Comparison of ENCODE assay signal across 23 cellular contexts in the genomic region with DNA sequence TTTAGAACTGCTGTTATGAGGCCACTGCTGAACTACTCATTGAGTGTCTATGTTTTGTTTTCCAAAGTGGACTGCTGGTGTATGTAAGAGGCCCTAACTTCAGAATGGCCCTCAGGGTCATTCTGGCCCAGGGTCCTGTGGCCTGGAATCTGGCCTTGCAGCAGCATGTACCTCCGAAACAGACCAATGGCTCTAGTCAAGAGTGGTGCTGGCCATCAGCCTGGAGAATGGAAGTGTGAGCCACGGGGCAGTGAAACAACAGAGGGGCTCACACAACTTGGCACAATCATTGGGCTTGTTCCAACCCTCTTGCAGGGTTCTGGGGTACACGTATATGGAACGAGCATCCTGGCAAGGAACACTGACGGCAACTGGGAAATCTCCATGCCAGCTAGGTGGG. TPM values are rescaled to one million over a fixed set of nuclear protein-coding genes. Genes with fewer than 3 reads are reported as not detected.
"Had no signal": no experiment of that assay in that cellular context is flagged by ENCODE, and none has a peak within 500 bp of the region (broad histone marks: within the 10 kb centered on the region; RNA-seq: fewer than 3 reads in every experiment).

No MANE protein-coding gene starts in this region.

- H3K9me3 ChIP-seq: gastrocnemius medialis, ovary, right lobe of liver, thoracic aorta, tibial nerve, upper lobe of left lung, uterus had no signal

- H3K27ac ChIP-seq: dorsolateral prefrontal cortex, epithelial cell of prostate, gastrocnemius medialis, ovary, right lobe of liver, thoracic aorta, tibial nerve, upper lobe of left lung, uterus had no signal

- H3K27me3 ChIP-seq: dorsolateral prefrontal cortex, gastrocnemius medialis, ovary, right lobe of liver, tibial nerve, upper lobe of left lung, uterus had no signal

- H3K36me3 Mint-ChIP-seq: naive thymus-derived CD4-positive, alpha-beta T cell; stimulated activated naive B cell treated with anti-CD40 and anti-IgM and Interleukin-4, amounts not matched to agents 10 μg/mL and 1 μg/mL and 100 μg/mL, for 72 hours had no signal

- H3K27me3 Mint-ChIP-seq: naive thymus-derived CD4-positive, alpha-beta T cell; stimulated activated naive B cell treated with anti-CD40 and anti-IgM and Interleukin-4, amounts not matched to agents 10 μg/mL and 1 μg/mL and 100 μg/mL, for 72 hours; stimulated activated naive CD8-positive, alpha-beta T cell treated with anti-CD3 and anti-CD28 coated beads, Interleukin-15, Interleukin-2, amounts not matched to agents 100 ng/mL and 50 ng/mL, for 24 hours had no signal

- H3K36me3 ChIP-seq: gastrocnemius medialis, ovary, right lobe of liver, upper lobe of left lung, uterus had no signal

- H3K9me3 Mint-ChIP-seq: naive thymus-derived CD4-positive, alpha-beta T cell; stimulated activated naive B cell treated with anti-CD40 and anti-IgM and Interleukin-4, amounts not matched to agents 10 μg/mL and 1 μg/mL and 100 μg/mL, for 72 hours; stimulated activated naive CD8-positive, alpha-beta T cell treated with anti-CD3 and anti-CD28 coated beads, Interleukin-15, Interleukin-2, amounts not matched to agents 100 ng/mL and 50 ng/mL, for 24 hours had no signal

- H3K4me3 ChIP-seq: dorsolateral prefrontal cortex, gastrocnemius medialis, ovary, right lobe of liver, thoracic aorta, tibial nerve, upper lobe of left lung, uterus had no signal

- DNase-seq: cerebellar nuclear complex; effector CD4-positive, alpha-beta T cell; foreskin fibroblast; gastrocnemius medialis; mammary epithelial cell; mesendoderm; midbrain; naive thymus-derived CD4-positive, alpha-beta T cell; occipital lobe; right lobe of liver; stimulated activated CD4-positive, alpha-beta T cell treated with anti-CD3 and anti-CD28 coated beads, Interleukin-15, amount 100 ng/mL, for 24 hours; stimulated activated CD4-positive, alpha-beta T cell treated with anti-CD3 and anti-CD28 coated beads, Interleukin-2, amount 100 ng/mL, for 48 hours; stimulated activated naive B cell treated with anti-CD40 and anti-IgM and Interleukin-4, amounts not matched to agents 10 μg/mL and 1 μg/mL and 100 μg/mL, for 72 hours; upper lobe of left lung; uterus had no signal

- ATAC-seq: esophagus mucosa; gastrocnemius medialis; left lobe of liver; naive thymus-derived CD4-positive, alpha-beta T cell; right lobe of liver; stimulated activated naive B cell treated with anti-CD40 and anti-IgM and Interleukin-4, amounts not matched to agents 10 μg/mL and 1 μg/mL and 100 μg/mL, for 72 hours had no signal

- H3K4me3 Mint-ChIP-seq: naive thymus-derived CD4-positive, alpha-beta T cell; stimulated activated naive B cell treated with anti-CD40 and anti-IgM and Interleukin-4, amounts not matched to agents 10 μg/mL and 1 μg/mL and 100 μg/mL, for 72 hours; stimulated activated naive CD8-positive, alpha-beta T cell treated with anti-CD3 and anti-CD28 coated beads, Interleukin-15, Interleukin-2, amounts not matched to agents 100 ng/mL and 50 ng/mL, for 24 hours had no signal

- H3K4me1 ChIP-seq: gastrocnemius medialis, right lobe of liver, tibial nerve, upper lobe of left lung, uterus had no signal

- H3K4me1 Mint-ChIP-seq: stimulated activated naive B cell treated with anti-CD40 and anti-IgM and Interleukin-4, amounts not matched to agents 10 μg/mL and 1 μg/mL and 100 μg/mL, for 72 hours had no signal

- H3K27ac Mint-ChIP-seq: naive thymus-derived CD4-positive, alpha-beta T cell; stimulated activated naive B cell treated with anti-CD40 and anti-IgM and Interleukin-4, amounts not matched to agents 10 μg/mL and 1 μg/mL and 100 μg/mL, for 72 hours; stimulated activated naive CD8-positive, alpha-beta T cell treated with anti-CD3 and anti-CD28 coated beads, Interleukin-15, Interleukin-2, amounts not matched to agents 100 ng/mL and 50 ng/mL, for 24 hours had no signal

RNA-seq across cellular contexts. Expression of a gene that starts 40.5 kb away (rescaled TPM):
- total RNA-seq: esophagus mucosa, mammary epithelial cell had no signal
